In genomic region chr13:48851707-48852106, GRCh38 we compare ENCODE assay signal across 1 cellular context.
TF ChIP-seq lines count a peak whose summit lies in the region.

No MANE protein-coding gene starts in this region.

TF ChIP-seq in GM23338, 12 proteins besides CTCF, POLR2A, EP300 and RAD21 (continued from another document):
- TF ChIP-seq, protein P1, sequence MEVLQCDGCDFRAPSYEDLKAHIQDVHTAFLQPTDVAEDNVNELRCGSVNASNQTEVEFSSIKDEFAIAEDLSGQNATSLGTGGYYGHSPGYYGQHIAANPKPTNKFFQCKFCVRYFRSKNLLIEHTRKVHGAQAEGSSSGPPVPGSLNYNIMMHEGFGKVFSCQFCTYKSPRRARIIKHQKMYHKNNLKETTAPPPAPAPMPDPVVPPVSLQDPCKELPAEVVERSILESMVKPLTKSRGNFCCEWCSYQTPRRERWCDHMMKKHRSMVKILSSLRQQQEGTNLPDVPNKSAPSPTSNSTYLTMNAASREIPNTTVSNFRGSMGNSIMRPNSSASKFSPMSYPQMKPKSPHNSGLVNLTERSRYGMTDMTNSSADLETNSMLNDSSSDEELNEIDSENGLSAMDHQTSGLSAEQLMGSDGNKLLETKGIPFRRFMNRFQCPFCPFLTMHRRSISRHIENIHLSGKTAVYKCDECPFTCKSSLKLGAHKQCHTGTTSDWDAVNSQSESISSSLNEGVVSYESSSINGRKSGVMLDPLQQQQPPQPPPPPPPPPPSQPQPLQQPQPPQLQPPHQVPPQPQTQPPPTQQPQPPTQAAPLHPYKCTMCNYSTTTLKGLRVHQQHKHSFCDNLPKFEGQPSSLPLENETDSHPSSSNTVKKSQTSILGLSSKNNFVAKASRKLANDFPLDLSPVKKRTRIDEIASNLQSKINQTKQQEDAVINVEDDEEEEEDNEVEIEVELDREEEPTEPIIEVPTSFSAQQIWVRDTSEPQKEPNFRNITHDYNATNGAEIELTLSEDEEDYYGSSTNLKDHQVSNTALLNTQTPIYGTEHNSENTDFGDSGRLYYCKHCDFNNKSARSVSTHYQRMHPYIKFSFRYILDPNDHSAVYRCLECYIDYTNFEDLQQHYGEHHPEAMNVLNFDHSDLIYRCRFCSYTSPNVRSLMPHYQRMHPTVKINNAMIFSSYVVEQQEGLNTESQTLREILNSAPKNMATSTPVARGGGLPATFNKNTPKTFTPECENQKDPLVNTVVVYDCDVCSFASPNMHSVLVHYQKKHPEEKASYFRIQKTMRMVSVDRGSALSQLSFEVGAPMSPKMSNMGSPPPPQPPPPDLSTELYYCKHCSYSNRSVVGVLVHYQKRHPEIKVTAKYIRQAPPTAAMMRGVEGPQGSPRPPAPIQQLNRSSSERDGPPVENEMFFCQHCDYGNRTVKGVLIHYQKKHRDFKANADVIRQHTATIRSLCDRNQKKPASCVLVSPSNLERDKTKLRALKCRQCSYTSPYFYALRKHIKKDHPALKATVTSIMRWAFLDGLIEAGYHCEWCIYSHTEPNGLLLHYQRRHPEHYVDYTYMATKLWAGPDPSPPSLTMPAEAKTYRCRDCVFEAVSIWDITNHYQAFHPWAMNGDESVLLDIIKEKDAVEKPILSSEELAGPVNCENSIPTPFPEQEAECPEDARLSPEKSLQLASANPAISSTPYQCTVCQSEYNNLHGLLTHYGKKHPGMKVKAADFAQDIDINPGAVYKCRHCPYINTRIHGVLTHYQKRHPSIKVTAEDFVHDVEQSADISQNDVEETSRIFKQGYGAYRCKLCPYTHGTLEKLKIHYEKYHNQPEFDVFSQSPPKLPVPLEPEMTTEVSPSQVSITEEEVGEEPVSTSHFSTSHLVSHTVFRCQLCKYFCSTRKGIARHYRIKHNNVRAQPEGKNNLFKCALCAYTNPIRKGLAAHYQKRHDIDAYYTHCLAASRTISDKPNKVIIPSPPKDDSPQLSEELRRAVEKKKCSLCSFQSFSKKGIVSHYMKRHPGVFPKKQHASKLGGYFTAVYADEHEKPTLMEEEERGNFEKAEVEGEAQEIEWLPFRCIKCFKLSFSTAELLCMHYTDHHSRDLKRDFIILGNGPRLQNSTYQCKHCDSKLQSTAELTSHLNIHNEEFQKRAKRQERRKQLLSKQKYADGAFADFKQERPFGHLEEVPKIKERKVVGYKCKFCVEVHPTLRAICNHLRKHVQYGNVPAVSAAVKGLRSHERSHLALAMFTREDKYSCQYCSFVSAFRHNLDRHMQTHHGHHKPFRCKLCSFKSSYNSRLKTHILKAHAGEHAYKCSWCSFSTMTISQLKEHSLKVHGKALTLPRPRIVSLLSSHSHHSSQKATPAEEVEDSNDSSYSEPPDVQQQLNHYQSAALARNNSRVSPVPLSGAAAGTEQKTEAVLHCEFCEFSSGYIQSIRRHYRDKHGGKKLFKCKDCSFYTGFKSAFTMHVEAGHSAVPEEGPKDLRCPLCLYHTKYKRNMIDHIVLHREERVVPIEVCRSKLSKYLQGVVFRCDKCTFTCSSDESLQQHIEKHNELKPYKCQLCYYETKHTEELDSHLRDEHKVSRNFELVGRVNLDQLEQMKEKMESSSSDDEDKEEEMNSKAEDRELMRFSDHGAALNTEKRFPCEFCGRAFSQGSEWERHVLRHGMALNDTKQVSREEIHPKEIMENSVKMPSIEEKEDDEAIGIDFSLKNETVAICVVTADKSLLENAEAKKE (CRISPR knock-in tag; IDR thresholded peaks at IDR 0.05): no peak
- TF ChIP-seq EZH2 (IDR thresholded peaks at IDR 0.05; ENCODE audit: low read depth, unreplicated experiment): no peak
- TF ChIP-seq NANOG (IDR thresholded peaks at IDR 0.05; ENCODE audit: borderline replicate concordance): no peak
